ENCODE assay signal across 19 cellular contexts in genomic region chr4:113618205-113618604, GRCh38.
DNase-seq lines count a peak whose midpoint lies in the region; ATAC-seq and TF ChIP-seq lines count a peak whose summit lies in the region.
"Had no signal": no experiment of that assay in that cellular context is flagged by ENCODE, and none has a peak within 500 bp of the region (broad histone marks: within the 10 kb centered on the region; RNA-seq: fewer than 3 reads in every experiment).

No MANE protein-coding gene starts in this region.

- peaks cover 5 to 96% (median 53%) of the 10 kb centered on the region in 10 experiments; a peak in 19 of 20 replicates for H3K4me1 ChIP-seq in BLaER1 treated with 17β-estradiol and CSF1 and Interleukin-3, amounts not matched to agents 10 nM and 100 nM
- H3K4me1 ChIP-seq in GM23248 (ENCODE audit: insufficient read depth): peaks cover 6% of the 10 kb centered on the region; the same call in 1 of the 2 replicates
- H3K4me1 ChIP-seq in mesenchymal stem cell (ENCODE audit: control insufficient read depth, insufficient read depth, low read depth, low read length): peaks cover 7% of the 10 kb centered on the region
- peaks cover 0 to 2% of the 10 kb centered on the region in 2 donors for H3K4me1 ChIP-seq in neuronal stem cell (ENCODE audit: control insufficient read depth in 2 of 2, insufficient read depth in 1 of 2, low read depth in 1 of 2, low read length in 2 of 2)

- H2BK15ac ChIP-seq in mesenchymal stem cell (ENCODE audit: low read depth, poor library complexity, severe bottlenecking) (no peak overlapping the region), neuronal stem cell (ENCODE audit: low read length) (no peak overlapping the region)

- H3K9ac ChIP-seq in BLaER1 treated with 17β-estradiol and CSF1 and Interleukin-3, amounts not matched to agents 10 nM and 100 nM: peak overlapping the region in 1 of 11 experiments; percentile 44; a peak in 1 of 22 replicates
- H3K9ac ChIP-seq in GM23248 (no peak overlapping the region), mesenchymal stem cell (ENCODE audit: low read length) (peak overlapping the region; percentile 35), neuronal stem cell (ENCODE audit: low read depth, low read length, poor library complexity) (no peak overlapping the region)

- H3K23ac ChIP-seq in mesenchymal stem cell (ENCODE audit: low read length in 2 of 2): no peak overlapping the region
- no peak overlapping the region for H3K23ac ChIP-seq in neuronal stem cell (ENCODE audit: low read depth, low read length, poor library complexity)

- peak overlapping the region in 7 of 11 experiments; percentile 21 to 72 (median 57); a peak in 9 of 22 replicates for H3K4me2 ChIP-seq in BLaER1 treated with 17β-estradiol and CSF1 and Interleukin-3, amounts not matched to agents 10 nM and 100 nM
- H3K4me2 ChIP-seq in GM23248 (ENCODE audit: unreplicated experiment): no peak overlapping the region
- no peak overlapping the region for H3K4me2 ChIP-seq in mesenchymal stem cell (ENCODE audit: low read length, poor library complexity, severe bottlenecking)
- H3K4me2 ChIP-seq in neuronal stem cell (ENCODE audit: insufficient read depth, low read length, poor library complexity, severe bottlenecking): no peak overlapping the region
- H3K4me2 ChIP-seq: hepatocyte had no signal

- H3K18ac ChIP-seq in mesenchymal stem cell (ENCODE audit: low read depth in 1 of 2, low read length in 2 of 2) (no peak overlapping the region), neuronal stem cell (ENCODE audit: low read length) (no peak overlapping the region)

- H4K8ac ChIP-seq in mesenchymal stem cell (ENCODE audit: low read length): no peak overlapping the region
- no peak overlapping the region for H4K8ac ChIP-seq in neuronal stem cell (ENCODE audit: low read depth, low read length)

- H4K91ac ChIP-seq in mesenchymal stem cell (ENCODE audit: low read length): no peak overlapping the region
- H4K91ac ChIP-seq in neuronal stem cell (ENCODE audit: low read depth, low read length, poor library complexity): no peak overlapping the region

- no peak overlapping the region for H2BK120ac ChIP-seq in mesenchymal stem cell (ENCODE audit: low read depth, low read length)
- H2BK120ac ChIP-seq in neuronal stem cell (ENCODE audit: low read depth, low read length): no peak overlapping the region

- H3K79me1 ChIP-seq in mesenchymal stem cell (replicated peaks; ENCODE audit: low read length, poor library complexity, severe bottlenecking) (peaks cover 16% of the 10 kb centered on the region), neuronal stem cell (ENCODE audit: low read depth, low read length) (no peaks in the 10 kb centered on the region)

- H3K9me3 ChIP-seq in BLaER1 treated with 17β-estradiol and CSF1 and Interleukin-3, amounts not matched to agents 10 nM and 100 nM (replicated peaks in 1 of 11): peaks cover 0 to 8% (median 0%) of the 10 kb centered on the region in 11 experiments; a peak in 3 of 22 replicates
- H3K9me3 ChIP-seq in GM23248 (ENCODE audit: low read depth) (no peaks in the 10 kb centered on the region), mesenchymal stem cell (ENCODE audit: control insufficient read depth, low read length) (no peaks in the 10 kb centered on the region), neuronal stem cell (replicated peaks in 1 of 2; ENCODE audit: control insufficient read depth in 2 of 2, insufficient read depth in 1 of 2, low read depth in 1 of 2, low read length in 2 of 2) (no peaks in the 10 kb centered on the region)
- H3K9me3 ChIP-seq: body of pancreas, SJCRH30 had no signal

- no peak overlapping the region for H3K4me3 ChIP-seq in BLaER1 treated with 17β-estradiol and CSF1 and Interleukin-3, amounts not matched to agents 10 nM and 100 nM
- H3K4me3 ChIP-seq in GM23248 (no peak overlapping the region), astrocyte of the spinal cord (ENCODE audit: low read depth, low read length) (no peak overlapping the region), mesenchymal stem cell (ENCODE audit: insufficient read depth in 1 of 2, low read depth in 1 of 2, low read length in 2 of 2) (no peak overlapping the region), neuronal stem cell (ENCODE audit: low read length in 2 of 2) (no peak overlapping the region)
- H3K4me3 ChIP-seq: body of pancreas, hepatocyte, SJCRH30 had no signal

- H3K14ac ChIP-seq in mesenchymal stem cell (ENCODE audit: low read length in 2 of 2) (no peak overlapping the region), neuronal stem cell (ENCODE audit: low read length) (no peak overlapping the region)

- 5 to 8% methylated on average over 2 of the region's 2 CpGs for WGBS in GM23248 (ENCODE audit: low coverage in 1 of 2, low lambda C conversion rate in 2 of 2, missing lambda C conversion rate in 2 of 2), 2 experiments
- 100% methylated on average over 1 of the region's 2 CpGs for WGBS in mesenchymal stem cell
- WGBS in neuronal stem cell (ENCODE audit: extremely low coverage in 2 of 2, insufficient read length in 2 of 2, insufficient replicate concordance in 1 of 2), 2 donors: no CpG with 5 or more reads among the region's 2 CpGs

- H3K27ac ChIP-seq in BLaER1 treated with 17β-estradiol and CSF1 and Interleukin-3, amounts not matched to agents 10 nM and 100 nM: peak overlapping the region in 4 of 11 experiments; percentile 52 to 74 (median 65); a peak in 5 of 22 replicates
- no peak overlapping the region for H3K27ac ChIP-seq in GM23248
- H3K27ac ChIP-seq in mesenchymal stem cell (ENCODE audit: low read length, poor library complexity, severe bottlenecking): no peak overlapping the region
- H3K27ac ChIP-seq in neuronal stem cell (replicated peaks; ENCODE audit: low read length): no peak overlapping the region
- H3K27ac ChIP-seq: body of pancreas, C4-2B, hepatocyte, SJCRH30 had no signal

- H3K4ac ChIP-seq in mesenchymal stem cell (ENCODE audit: low read depth in 1 of 2, low read length in 2 of 2): no peak overlapping the region
- no peak overlapping the region for H3K4ac ChIP-seq in neuronal stem cell (ENCODE audit: low read length)

- H2BK5ac ChIP-seq in mesenchymal stem cell (ENCODE audit: low read depth, low read length, poor library complexity, severe bottlenecking) (no peak overlapping the region), neuronal stem cell (ENCODE audit: low read length) (no peak overlapping the region)

- DNase-seq in GM23248: peak; percentile 29
- peak; percentile 16 for DNase-seq in astrocyte of the spinal cord (ENCODE audit: low read depth, low spot score)
- DNase-seq in mesenchymal stem cell: no peak
- DNase-seq in DMS114 treated with DMSO at 0.1 percent for 48 hours (lab: John Stamatoyannopoulos, UW; ENCODE audit: unreplicated experiment): no peak
- DNase-seq in neuronal stem cell (ENCODE audit: low spot score): no peak
- DNase-seq: activated CD4-positive, alpha-beta T cell treated with anti-CD3 and anti-CD28 coated beads for 4 hours; activated naive CD4-positive, alpha-beta T cell treated with anti-CD3 and anti-CD28 coated beads, Interleukin-2, amount 50 U/mL, for 16 hours; body of pancreas; DND-41; Kasumi-1; NCI-H226; SJCRH30; small intestine; trophoblast cell had no signal

- H4K20me1 ChIP-seq in BLaER1 treated with 17β-estradiol and CSF1 and Interleukin-3, amounts not matched to agents 10 nM and 100 nM: peaks cover 0 to 38% (median 0%) of the 10 kb centered on the region in 11 experiments; a peak in 3 of 22 replicates
- H4K20me1 ChIP-seq in GM23248 (ENCODE audit: insufficient read depth): no peaks in the 10 kb centered on the region

- no peaks in the 10 kb centered on the region; the same call in 1 of the 2 replicates for H3K9me2 ChIP-seq in GM23248 (ENCODE audit: insufficient read depth)

- TF ChIP-seq CTCF in astrocyte of the spinal cord (IDR thresholded peaks at IDR 0.05; ENCODE audit: low read depth, low read length): no peak

- ATAC-seq in HG03442 (IDR thresholded peaks at IDR 0.05; ENCODE audit: unreplicated experiment) (no peak), HG03469 (IDR thresholded peaks at IDR 0.05; ENCODE audit: unreplicated experiment) (no peak)
- ATAC-seq: body of pancreas had no signal

- H3K27me3 ChIP-seq in BLaER1 treated with 17β-estradiol and CSF1 and Interleukin-3, amounts not matched to agents 10 nM and 100 nM: no peaks in the 10 kb centered on the region
- H3K27me3 ChIP-seq in GM23248 (replicated peaks; ENCODE audit: insufficient read depth) (no peaks in the 10 kb centered on the region), mesenchymal stem cell (ENCODE audit: control insufficient read depth in 1 of 2, insufficient read depth in 1 of 2, low read length in 2 of 2) (no peaks in the 10 kb centered on the region), neuronal stem cell (ENCODE audit: control insufficient read depth in 3 of 3, insufficient read depth in 3 of 3, low read depth in 1 of 3, low read length in 3 of 3) (no peaks in the 10 kb centered on the region)
- H3K27me3 ChIP-seq: body of pancreas, hepatocyte, SJCRH30 had no signal

- peaks cover 0 to 46% (median 7%) of the 10 kb centered on the region in 11 experiments; a peak in 13 of 22 replicates for H3K36me3 ChIP-seq in BLaER1 treated with 17β-estradiol and CSF1 and Interleukin-3, amounts not matched to agents 10 nM and 100 nM
- H3K36me3 ChIP-seq in GM23248 (ENCODE audit: low read depth): no peaks in the 10 kb centered on the region
- peaks cover 0 to 42% of the 10 kb centered on the region in 2 experiments for H3K36me3 ChIP-seq in mesenchymal stem cell (ENCODE audit: control insufficient read depth in 1 of 2, insufficient read depth in 2 of 2, low read depth in 1 of 2, low read length in 2 of 2)
- H3K36me3 ChIP-seq in neuronal stem cell (replicated peaks in 1 of 2; ENCODE audit: control insufficient read depth in 2 of 2, insufficient read depth in 2 of 2, low read length in 2 of 2): no peaks in the 10 kb centered on the region
- H3K36me3 ChIP-seq: SJCRH30 had no signal

- in situ Hi-C loops in GM23248 (cut with MboI): no loop called here
- in situ Hi-C loops in astrocyte of the spinal cord (cut with HindIII; ENCODE audit: low sequenced_read_pairs): no loop called here

- H3K79me2 ChIP-seq in GM23248 (ENCODE audit: insufficient read depth): peaks cover 77% of the 10 kb centered on the region

- H2AFZ ChIP-seq in GM23248: no peak overlapping the region
- H2AFZ ChIP-seq in mesenchymal stem cell (ENCODE audit: low read depth, low read length): no peak overlapping the region
- no peak overlapping the region for H2AFZ ChIP-seq in neuronal stem cell (ENCODE audit: low read length)
- H2AFZ ChIP-seq: hepatocyte had no signal

- no peaks in the 10 kb centered on the region for H3F3A ChIP-seq in GM23248 (ENCODE audit: insufficient read depth)

- H2BK12ac ChIP-seq in mesenchymal stem cell (ENCODE audit: low read length in 2 of 2) (no peak overlapping the region), neuronal stem cell (ENCODE audit: low read length) (no peak overlapping the region)

- H2AK5ac ChIP-seq in mesenchymal stem cell (ENCODE audit: low read length, severe bottlenecking) (no peak overlapping the region), neuronal stem cell (ENCODE audit: low read depth, low read length) (no peak overlapping the region)

Comparison
In these comparisons a context has a peak if more than half of its experiments do, and no peak if none do; other contexts are left out.
1. H3K4me2 ChIP-seq: peak in BLaER1 treated with 17β-estradiol and CSF1 and Interleukin-3, amounts not matched to agents 10 nM and 100 nM (7 of 11); none in GM23248 (single experiment), mesenchymal stem cell (single experiment) and neuronal stem cell (single experiment).
2. DNase-seq: peak in GM23248 (single experiment) and astrocyte of the spinal cord (single experiment); none in mesenchymal stem cell (single experiment), DMS114 treated with DMSO at 0.1 percent for 48 hours (single experiment) and neuronal stem cell (single experiment).